In genomic region chr2:23561088-23561487, GRCh38 we compare ENCODE assay signal across 27 cellular contexts.
DNase-seq lines count a peak whose midpoint lies in the region; ATAC-seq and TF ChIP-seq lines count a peak whose summit lies in the region.
"Had no signal": no experiment of that assay in that cellular context is flagged by ENCODE, and none has a peak within 500 bp of the region (broad histone marks: within the 10 kb centered on the region; RNA-seq: fewer than 3 reads in every experiment).

No MANE protein-coding gene starts in this region.

- no peak for TF ChIP-seq POLR2A in breast epithelium (IDR thresholded peaks at IDR 0.05)
- no peak for TF ChIP-seq POLR2A in gastroesophageal sphincter (IDR thresholded peaks at IDR 0.05)

- H3K27ac ChIP-seq in breast epithelium (peak overlapping the region; percentile 90 to 92), mammary epithelial cell (ENCODE audit: insufficient read depth, low read depth, low read length) (no peak overlapping the region), gastroesophageal sphincter (peak overlapping the region in 3 of 4 donors; percentile 36 to 85 (median 42)), neuronal stem cell (replicated peaks; ENCODE audit: low read length) (no peak overlapping the region)
- H3K27ac ChIP-seq: cardiac muscle cell, pancreas had no signal

- no peaks in the 10 kb centered on the region for H3K9me3 ChIP-seq in breast epithelium
- H3K9me3 ChIP-seq in mammary epithelial cell (replicated peaks; ENCODE audit: insufficient read depth, low read length): no peaks in the 10 kb centered on the region
- no peaks in the 10 kb centered on the region for H3K9me3 ChIP-seq in gastroesophageal sphincter
- H3K9me3 ChIP-seq in neuronal stem cell (replicated peaks in 1 of 2; ENCODE audit: control insufficient read depth in 2 of 2, insufficient read depth in 1 of 2, low read depth in 1 of 2, low read length in 2 of 2): no peaks in the 10 kb centered on the region
- H3K9me3 ChIP-seq: pancreas, sigmoid colon, stomach, transverse colon had no signal

- intact Hi-C loops in breast epithelium (cut with DNase I; ENCODE audit: low total_unique reads): no loop called here
- intact Hi-C loops in mammary epithelial cell (cut with micrococcal nuclease): loop anchor here (5.0 kb wide), 1 partner anchor 159 kb away; no protein-coding TSS in a partner anchor

- H3K79me2 ChIP-seq in mammary epithelial cell (ENCODE audit: insufficient read depth, low read length): no peaks in the 10 kb centered on the region

- H3K4me3 ChIP-seq in breast epithelium (no peak overlapping the region), mammary epithelial cell (replicated peaks in 1 of 3; ENCODE audit: insufficient read depth in 1 of 3, low read depth in 2 of 3, low read length in 3 of 3) (no peak overlapping the region), gastroesophageal sphincter (no peak overlapping the region), neuronal stem cell (ENCODE audit: low read length in 2 of 2) (no peak overlapping the region)
- H3K4me3 ChIP-seq: cardiac muscle cell, GM23338, pancreas, sigmoid colon, stomach, transverse colon had no signal

- H3K27me3 ChIP-seq in breast epithelium (no peaks in the 10 kb centered on the region), mammary epithelial cell (ENCODE audit: insufficient read depth, low read length) (no peaks in the 10 kb centered on the region), gastroesophageal sphincter (no peaks in the 10 kb centered on the region), neuronal stem cell (ENCODE audit: control insufficient read depth in 3 of 3, insufficient read depth in 3 of 3, low read depth in 1 of 3, low read length in 3 of 3) (no peaks in the 10 kb centered on the region)
- H3K27me3 ChIP-seq: cardiac muscle cell, pancreas, sigmoid colon, stomach, transverse colon had no signal

- peak overlapping the region; percentile 35 for H2BK12ac ChIP-seq in neuronal stem cell (ENCODE audit: low read length)

- no peak for TF ChIP-seq CTCF in breast epithelium (IDR thresholded peaks at IDR 0.05)
- TF ChIP-seq CTCF in mammary epithelial cell (conservative IDR thresholded peaks at IDR 0.05 in 1 of 2, IDR thresholded peaks at IDR 0.05 in 1 of 2; ENCODE audit: extremely low read depth in 1 of 2, insufficient read depth in 1 of 2, low read depth in 1 of 2, low read length in 2 of 2): no peak
- no peak for TF ChIP-seq CTCF in gastroesophageal sphincter (IDR thresholded peaks at IDR 0.05)

- no peak for TF ChIP-seq EP300 in gastroesophageal sphincter (IDR thresholded peaks at IDR 0.05)

- WGBS in mammary epithelial cell (ENCODE audit: low coverage, missing lambda C conversion rate): 92% methylated on average over 7 of the region's 7 CpGs
- WGBS in gastroesophageal sphincter (ENCODE audit: low coverage in 1 of 2), 2 donors: 80% methylated on average over 4 of the region's 7 CpGs; no CpG with 5 or more reads in 1 of the 2 donors
- WGBS in neuronal stem cell (ENCODE audit: extremely low coverage in 2 of 2, insufficient read length in 2 of 2, insufficient replicate concordance in 1 of 2), 2 donors: no CpG with 5 or more reads among the region's 7 CpGs

- ATAC-seq in gastroesophageal sphincter (peak; percentile 20), GM18858 (IDR thresholded peaks at IDR 0.05; ENCODE audit: unreplicated experiment) (no peak)
- ATAC-seq: activated CD4-positive, CD25-positive, alpha-beta regulatory T cell treated with anti-CD3 and anti-CD28 coated beads, Interleukin-2, amount 50 U/mL, for 24 hours; activated naive CD8-positive, alpha-beta T cell treated with anti-CD3 and anti-CD28 coated beads, Interleukin-2, amount 50 U/mL, for 24 hours; GM23338; natural killer cell treated with Interleukin-12 subunit alpha and Interleukin-12 subunit beta and Interleukin-15 and Interleukin-18, amount 100 ng/mL, for 72 hours had no signal

- H2AK5ac ChIP-seq in neuronal stem cell (ENCODE audit: low read depth, low read length): no peak overlapping the region

- H4K20me1 ChIP-seq in mammary epithelial cell (ENCODE audit: insufficient read depth, low read length): no peaks in the 10 kb centered on the region

- no peak overlapping the region for H3K4me2 ChIP-seq in mammary epithelial cell (ENCODE audit: insufficient read depth, low read depth, low read length)
- no peak overlapping the region for H3K4me2 ChIP-seq in neuronal stem cell (ENCODE audit: insufficient read depth, low read length, poor library complexity, severe bottlenecking)
- H3K4me2 ChIP-seq: GM23338 had no signal

- no peak overlapping the region for H4K91ac ChIP-seq in neuronal stem cell (ENCODE audit: low read depth, low read length, poor library complexity)

- no peak overlapping the region for H3K23ac ChIP-seq in neuronal stem cell (ENCODE audit: low read depth, low read length, poor library complexity)

- no peak overlapping the region for H3K4ac ChIP-seq in neuronal stem cell (ENCODE audit: low read length)

- H4K8ac ChIP-seq in neuronal stem cell (ENCODE audit: low read depth, low read length): no peak overlapping the region

- in situ Hi-C loops in mammary epithelial cell (cut with MboI; ENCODE audit: low sequenced_read_pairs in 2 of 2): no loop called here

- no peaks in the 10 kb centered on the region for H3K79me1 ChIP-seq in neuronal stem cell (ENCODE audit: low read depth, low read length)

- H3K18ac ChIP-seq in neuronal stem cell (ENCODE audit: low read length): peak overlapping the region; percentile 61

- H2BK120ac ChIP-seq in neuronal stem cell (ENCODE audit: low read depth, low read length): no peak overlapping the region

- H3K14ac ChIP-seq in neuronal stem cell (ENCODE audit: low read length): no peak overlapping the region

- H3K4me1 ChIP-seq in breast epithelium (peaks cover 4 to 23% of the 10 kb centered on the region in 2 donors), mammary epithelial cell (ENCODE audit: insufficient read depth, low read length) (peaks cover 29% of the 10 kb centered on the region), gastroesophageal sphincter (peaks cover 0 to 72% (median 38%) of the 10 kb centered on the region in 3 donors), neuronal stem cell (ENCODE audit: control insufficient read depth in 2 of 2, insufficient read depth in 1 of 2, low read depth in 1 of 2, low read length in 2 of 2) (peaks cover 6 to 10% of the 10 kb centered on the region in 2 donors)
- H3K4me1 ChIP-seq: pancreas had no signal

- DNase-seq in breast epithelium (ENCODE audit: low spot score in 2 of 2) (no peak), mammary epithelial cell (no peak), neuronal stem cell (ENCODE audit: low spot score) (no peak), NCI-H345 (lab: John Stamatoyannopoulos, UW) (no peak), NCI-H2171 treated with DMSO at 0.1 percent for 48 hours (lab: John Stamatoyannopoulos, UW) (no peak)
- DNase-seq in effector CD4-positive, alpha-beta T cell: no peak
- DNase-seq: activated CD4-positive, alpha-beta memory T cell treated with anti-CD3 and anti-CD28 coated beads, Interleukin-2, amount 10 ng/mL, durations not matched to agents 7 days and 5 days; activated gamma-delta T cell treated with Interleukin-2 at 50 U/mL for 16 hours; activated naive CD8-positive, alpha-beta T cell treated with anti-CD3 and anti-CD28 coated beads, Interleukin-2, amount 50 U/mL, for 24 hours; activated T-cell treated with anti-CD3 and anti-CD28 coated beads for 4 hours; CD8-positive, alpha-beta memory T cell; dermis blood vessel endothelial cell; DMS79; GF-D8; NCI-H1417 treated with DMSO at 0.1 percent for 48 hours; NCI-H2107; NCI-H524; sigmoid colon; stomach; transverse colon had no signal

- no TSS peak for BruUV-seq in mammary epithelial cell (replicated peaks; lab: Mats Ljungman, UMichigan)

- no peak overlapping the region for H2AFZ ChIP-seq in mammary epithelial cell (ENCODE audit: low read depth, low read length)
- no peak overlapping the region for H2AFZ ChIP-seq in neuronal stem cell (ENCODE audit: low read length)
- H2AFZ ChIP-seq: GM23338 had no signal

- CTCF ChIA-PET in mammary epithelial cell (lab: Charles Lee; ENCODE audit: low non-redundant PET): no interaction called here

- peak overlapping the region; percentile 45 for H2BK15ac ChIP-seq in neuronal stem cell (ENCODE audit: low read length)

- H3K9ac ChIP-seq in mammary epithelial cell (ENCODE audit: insufficient read depth, low read length): no peak overlapping the region
- peak overlapping the region; percentile 47 for H3K9ac ChIP-seq in neuronal stem cell (ENCODE audit: low read depth, low read length, poor library complexity)

- dilution Hi-C loops in mammary epithelial cell (cut with HindIII; ENCODE audit: low sequenced_read_pairs): no loop called here

- H3K36me3 ChIP-seq in breast epithelium (no peaks in the 10 kb centered on the region), mammary epithelial cell (ENCODE audit: insufficient read depth, low read length) (no peaks in the 10 kb centered on the region), gastroesophageal sphincter (peaks cover 0 to 7% of the 10 kb centered on the region in 2 donors), neuronal stem cell (replicated peaks in 1 of 2; ENCODE audit: control insufficient read depth in 2 of 2, insufficient read depth in 2 of 2, low read length in 2 of 2) (no peaks in the 10 kb centered on the region)
- H3K36me3 ChIP-seq: cardiac muscle cell, pancreas, stomach, transverse colon had no signal

- no peak overlapping the region for H2BK5ac ChIP-seq in neuronal stem cell (ENCODE audit: low read length)

Comparison
In these comparisons a context has a peak if more than half of its experiments do, and no peak if none do; other contexts are left out.
1. H3K27ac ChIP-seq: peak in breast epithelium (2 of 2) and gastroesophageal sphincter (3 of 4); none in mammary epithelial cell (single experiment) and neuronal stem cell (single experiment).